17 cellular contexts compared by ENCODE assay signal in genomic region chr12:126708492-126708896, GRCh38.
DNase-seq lines count a peak whose midpoint lies in the region; ATAC-seq and TF ChIP-seq lines count a peak whose summit lies in the region.
"Had no signal": no experiment of that assay in that cellular context is flagged by ENCODE, and none has a peak within 500 bp of the region (broad histone marks: within the 10 kb centered on the region; RNA-seq: fewer than 3 reads in every experiment).

No MANE protein-coding gene starts in this region.

- no peaks in the 10 kb centered on the region for H3K27me3 ChIP-seq in lower lobe of right lung (ENCODE audit: low read depth)

- H3K4me1 ChIP-seq in lower lobe of right lung = no peaks in the 10 kb centered on the region

- intact Hi-C loops in natural killer cell (cut with micrococcal nuclease) = no loop called here
- intact Hi-C loops in sciatic nerve (cut with DNase I) = no loop called here
- intact Hi-C loops in lower lobe of right lung (cut with DNase I) = no loop called here

- no peaks in the 10 kb centered on the region for H3K9me3 ChIP-seq in lower lobe of right lung

- no peak overlapping the region for H3K27ac ChIP-seq in lower lobe of right lung

- peak; percentile 52 to 62 for ATAC-seq in natural killer cell treated with Interleukin-12 subunit alpha and Interleukin-12 subunit beta and Interleukin-15 and Interleukin-18, amount 100 ng/mL, for 72 hours
- no peak for ATAC-seq in natural killer cell
- peak; percentile 81 for ATAC-seq in sciatic nerve
- ATAC-seq in lower lobe of right lung = no peak
- ATAC-seq: GM23338 had no signal

- H3K4me1 Mint-ChIP-seq in natural killer cell treated with Interleukin-12 subunit alpha and Interleukin-12 subunit beta and Interleukin-15 and Interleukin-18, amount 100 ng/mL, for 72 hours (ENCODE audit: low read depth in 2 of 2) = no peaks in the 10 kb centered on the region
- no peaks in the 10 kb centered on the region for H3K4me1 Mint-ChIP-seq in natural killer cell
- H3K4me1 Mint-ChIP-seq: activated B cell treated with CpG ODN at 0.5 μM for 24 hours, CD14-positive monocyte, GM23338 had no signal

- H3K4me3 ChIP-seq in choroid plexus epithelial cell (ENCODE audit: low read depth, low read length) (no peak overlapping the region), lower lobe of right lung (no peak overlapping the region)
- H3K4me3 ChIP-seq: GM23338 had no signal

- H3K36me3 ChIP-seq in lower lobe of right lung = no peaks in the 10 kb centered on the region

- H3K36me3 Mint-ChIP-seq in natural killer cell treated with Interleukin-12 subunit alpha and Interleukin-12 subunit beta and Interleukin-15 and Interleukin-18, amount 100 ng/mL, for 72 hours = no peaks in the 10 kb centered on the region
- H3K36me3 Mint-ChIP-seq in natural killer cell = no peaks in the 10 kb centered on the region
- H3K36me3 Mint-ChIP-seq: CD14-positive monocyte had no signal

- H3K9me3 Mint-ChIP-seq in natural killer cell treated with Interleukin-12 subunit alpha and Interleukin-12 subunit beta and Interleukin-15 and Interleukin-18, amount 100 ng/mL, for 72 hours = peaks cover 9% of the 10 kb centered on the region
- peaks cover 2 to 7% of the 10 kb centered on the region in 2 donors for H3K9me3 Mint-ChIP-seq in natural killer cell
- H3K9me3 Mint-ChIP-seq: activated B cell treated with CpG ODN at 0.5 μM for 24 hours; stimulated activated naive CD8-positive, alpha-beta T cell treated with anti-CD3 and anti-CD28 coated beads, Interleukin-15, Interleukin-2, amounts not matched to agents 100 ng/mL and 50 ng/mL, for 24 hours had no signal

- H3K27me3 Mint-ChIP-seq in natural killer cell treated with Interleukin-12 subunit alpha and Interleukin-12 subunit beta and Interleukin-15 and Interleukin-18, amount 100 ng/mL, for 72 hours = no peaks in the 10 kb centered on the region
- no peaks in the 10 kb centered on the region for H3K27me3 Mint-ChIP-seq in natural killer cell (ENCODE audit: low read depth in 2 of 2)
- H3K27me3 Mint-ChIP-seq: activated B cell treated with CpG ODN at 0.5 μM for 24 hours had no signal

- DNase-seq in natural killer cell treated with Interleukin-12 subunit alpha and Interleukin-12 subunit beta and Interleukin-15 and Interleukin-18, amount 100 ng/mL, for 72 hours (ENCODE audit: low spot score) = no peak
- DNase-seq in natural killer cell = no peak
- peak; percentile 77 for DNase-seq in LHCN-M2 (ENCODE audit: low read depth)
- peak; percentile 1 for DNase-seq in choroid plexus epithelial cell (ENCODE audit: low read depth)
- no peak for DNase-seq in sciatic nerve (ENCODE audit: low spot score)
- DNase-seq in SHP77 (lab: John Stamatoyannopoulos, UW) = no peak
- DNase-seq in lower lobe of right lung = no peak
- no peak for DNase-seq in occipital lobe (lab: John Stamatoyannopoulos, UW)
- DNase-seq: activated B cell treated with CpG ODN at 0.5 μM for 24 hours, cerebellar nuclear complex, EL, erythroblast, Kasumi-1, NCI-H2081 treated with DMSO at 0.1 percent for 48 hours had no signal

- no peak overlapping the region for H3K4me3 Mint-ChIP-seq in natural killer cell treated with Interleukin-12 subunit alpha and Interleukin-12 subunit beta and Interleukin-15 and Interleukin-18, amount 100 ng/mL, for 72 hours
- no peak overlapping the region for H3K4me3 Mint-ChIP-seq in natural killer cell
- H3K4me3 Mint-ChIP-seq: activated B cell treated with CpG ODN at 0.5 μM for 24 hours; CD14-positive monocyte; GM23338; stimulated activated naive CD8-positive, alpha-beta T cell treated with anti-CD3 and anti-CD28 coated beads, Interleukin-15, Interleukin-2, amounts not matched to agents 100 ng/mL and 50 ng/mL, for 24 hours had no signal

- TF ChIP-seq CTCF in natural killer cell (IDR thresholded peaks at IDR 0.05) (no peak), choroid plexus epithelial cell (conservative IDR thresholded peaks at IDR 0.05; ENCODE audit: low read depth, low read length) (no peak), lower lobe of right lung (IDR thresholded peaks at IDR 0.05) (no peak)

- no peak overlapping the region for H3K27ac Mint-ChIP-seq in natural killer cell treated with Interleukin-12 subunit alpha and Interleukin-12 subunit beta and Interleukin-15 and Interleukin-18, amount 100 ng/mL, for 72 hours
- no peak overlapping the region for H3K27ac Mint-ChIP-seq in natural killer cell
- H3K27ac Mint-ChIP-seq: activated B cell treated with CpG ODN at 0.5 μM for 24 hours; CD14-positive monocyte; GM23338; stimulated activated naive CD8-positive, alpha-beta T cell treated with anti-CD3 and anti-CD28 coated beads, Interleukin-15, Interleukin-2, amounts not matched to agents 100 ng/mL and 50 ng/mL, for 24 hours had no signal

Comparison
In these comparisons a context has a peak if more than half of its experiments do, and no peak if none do; other contexts are left out.
1. ATAC-seq: peak in natural killer cell treated with Interleukin-12 subunit alpha and Interleukin-12 subunit beta and Interleukin-15 and Interleukin-18, amount 100 ng/mL, for 72 hours (2 of 2) and sciatic nerve (single experiment); none in natural killer cell (0 of 3) and lower lobe of right lung (0 of 2).
2. DNase-seq: peak in LHCN-M2 (single experiment) and choroid plexus epithelial cell (single experiment); none in natural killer cell treated with Interleukin-12 subunit alpha and Interleukin-12 subunit beta and Interleukin-15 and Interleukin-18, amount 100 ng/mL, for 72 hours (single experiment), natural killer cell (single experiment), sciatic nerve (single experiment), SHP77 (0 of 2), lower lobe of right lung (single experiment) and occipital lobe (single experiment).